In genomic region chr3:48285675-48286074, GRCh38 we compare ENCODE assay signal across 34 cellular contexts. TPM values are rescaled to one million over a fixed set of nuclear protein-coding genes. Genes with fewer than 3 reads are reported as not detected.
"Had no signal": no experiment of that assay in that cellular context is flagged by ENCODE, and none has a peak within 500 bp of the region (broad histone marks: within the 10 kb centered on the region; RNA-seq: fewer than 3 reads in every experiment).

No MANE protein-coding gene starts in this region.

- H3K9me3 ChIP-seq: lower lobe of right lung, right atrium auricular region, right lobe of liver, stomach, testis, thyroid gland, transverse colon, upper lobe of left lung, vagina had no signal

- H3K79me2 ChIP-seq: parathyroid adenoma had no signal

- H3K4me1 ChIP-seq: lower lobe of right lung, parathyroid adenoma, right atrium auricular region, right lobe of liver, stomach, testis, thyroid gland, transverse colon, vagina had no signal

- H3K36me3 ChIP-seq: right atrium auricular region, right lobe of liver, thyroid gland, transverse colon, vagina had no signal

- ATAC-seq: left cardiac atrium; left lobe of liver; lower lobe of right lung; naive thymus-derived CD8-positive, alpha-beta T cell; right lobe of liver; stimulated activated naive B cell treated with anti-CD40 and anti-IgM and Interleukin-4, amounts not matched to agents 10 μg/mL and 1 μg/mL and 100 μg/mL, for 72 hours; stimulated activated naive CD8-positive, alpha-beta T cell treated with anti-CD3 and anti-CD28 coated beads, Interleukin-15, Interleukin-2, amounts not matched to agents 100 U/mL and 50 U/mL, for 24 hours had no signal

- H3K4me3 ChIP-seq: lower lobe of right lung, right atrium auricular region, right lobe of liver, skin epidermis, stomach, testis, thyroid gland, transverse colon, upper lobe of left lung, vagina had no signal

- DNase-seq: hippocampal formation; kidney glomerular epithelial cell; left cardiac atrium; lower lobe of right lung; mammary epithelial cell; mesenchymal stem cell; naive thymus-derived CD8-positive, alpha-beta T cell; nucleus accumbens; right lobe of liver; stimulated activated CD4-positive, alpha-beta T cell treated with anti-CD3 and anti-CD28 coated beads, Interleukin-12 subunit alpha, Interleukin-12 subunit beta, amount 100 ng/mL, for 4 hours; stimulated activated CD4-positive, alpha-beta T cell treated with anti-CD3 and anti-CD28 coated beads, Interleukin-15, amount 100 ng/mL, for 24 hours; stimulated activated CD4-positive, alpha-beta T cell treated with anti-CD3 and anti-CD28 coated beads, Interleukin-2, amount 100 ng/mL, for 24 hours; stimulated activated CD4-positive, alpha-beta T cell treated with anti-CD3 and anti-CD28 coated beads, Interleukin-4, amount 100 ng/mL, for 1 hour; stimulated activated naive B cell treated with anti-CD40 and anti-IgM and Interleukin-4, amounts not matched to agents 10 μg/mL and 1 μg/mL and 100 μg/mL, for 72 hours; stimulated activated naive CD8-positive, alpha-beta T cell treated with anti-CD3 and anti-CD28 coated beads, Interleukin-15, Interleukin-2, amounts not matched to agents 100 U/mL and 50 U/mL, for 24 hours; stomach; testis; thyroid gland; transverse colon; upper lobe of left lung had no signal

- H3K9ac ChIP-seq: parathyroid adenoma had no signal

- H2AFZ ChIP-seq: parathyroid adenoma had no signal

- H3K27ac ChIP-seq: lower lobe of right lung, parathyroid adenoma, right atrium auricular region, right lobe of liver, skin epidermis, stomach, testis, thyroid gland, transverse colon, upper lobe of left lung, vagina had no signal

- H3K27me3 ChIP-seq: right atrium auricular region, right lobe of liver, stomach, testis, thyroid gland, transverse colon, upper lobe of left lung, vagina had no signal

RNA-seq across cellular contexts. Expression of gene SPINK8, which starts 47.8 kb away (rescaled TPM):
- total RNA-seq: left cardiac atrium; left lobe of liver; liver; lower lobe of right lung; mammary epithelial cell; mucosa of gallbladder; naive thymus-derived CD8-positive, alpha-beta T cell; neural crest cell; osteocyte; posterior vena cava; pulmonary artery endothelial cell; renal cortical epithelial cell; right atrium auricular region; right lobe of liver; stomach; testis; thyroid gland; transverse colon; upper lobe of left lung; urinary bladder; vagina had no signal
- polyA plus RNA-seq: keratinocyte; liver; mammary epithelial cell; naive thymus-derived CD8-positive, alpha-beta T cell; stomach; urinary bladder had no signal
